Comparison of ENCODE assay signal across 18 cellular contexts in genomic region chr14:28461379-28461778, GRCh38.
DNase-seq lines count a peak whose midpoint lies in the region; ATAC-seq, FAIRE-seq and TF ChIP-seq lines count a peak whose summit lies in the region.
"Had no signal": no experiment of that assay in that cellular context is flagged by ENCODE, and none has a peak within 500 bp of the region (broad histone marks: within the 10 kb centered on the region; RNA-seq: fewer than 3 reads in every experiment).

No MANE protein-coding gene starts in this region.

- H3K9me3 Mint-ChIP-seq in activated CD4-positive, alpha-beta T cell treated with anti-CD3 and anti-CD28 coated beads, Interleukin-2, amount 10 ng/mL, durations not matched to agents 7 days and 5 days = peaks cover 10% of the 10 kb centered on the region
- peaks cover 3 to 52% (median 20%) of the 10 kb centered on the region in 6 donors for H3K9me3 Mint-ChIP-seq in immature natural killer cell

- intact Hi-C loops in HepG2 (cut with micrococcal nuclease; ENCODE audit: unreplicated experiment) = no loop called here
- intact Hi-C loops in right lobe of liver (cut with DNase I) = no loop called here

- H3K36me3 Mint-ChIP-seq in activated CD4-positive, alpha-beta T cell treated with anti-CD3 and anti-CD28 coated beads, Interleukin-2, amount 10 ng/mL, durations not matched to agents 7 days and 5 days (ENCODE audit: low read depth) = no peaks in the 10 kb centered on the region
- H3K36me3 Mint-ChIP-seq in immature natural killer cell = no peaks in the 10 kb centered on the region

- BruUV-seq in HepG2 (replicated peaks; lab: Mats Ljungman, UMichigan) = no TSS peak

- FAIRE-seq in HepG2 (lab: Jason Lieb, UNC) = no peak
- FAIRE-seq: K562 had no signal

- no peak overlapping the region for H3K4me3 ChIP-seq in HepG2 (replicated peaks in 1 of 3; ENCODE audit: insufficient read depth in 1 of 3, low read depth in 2 of 3, low read length in 3 of 3)
- H3K4me3 ChIP-seq in right lobe of liver = no peak overlapping the region
- no peak overlapping the region for H3K4me3 ChIP-seq in choroid plexus epithelial cell (ENCODE audit: low read depth, low read length)
- no peak overlapping the region for H3K4me3 ChIP-seq in foreskin fibroblast (ENCODE audit: low read depth in 1 of 2, low read length in 2 of 2)
- H3K4me3 ChIP-seq: K562 had no signal

- TF ChIP-seq RAD21 in HepG2 (CRISPR knock-in tag; IDR thresholded peaks at IDR 0.05) = no peak

- POLR2A ChIA-PET in HepG2 (lab: Yijun Ruan, JAX) = no interaction called here
- POLR2A ChIA-PET in activated CD4-positive, alpha-beta T cell treated with anti-CD3 and anti-CD28 coated beads, Interleukin-2, amount 10 ng/mL, durations not matched to agents 7 days and 5 days (lab: Charles Lee) = no interaction called here

- no peaks in the 10 kb centered on the region for H3K36me3 ChIP-seq in HepG2 (replicated peaks in 1 of 2; ENCODE audit: control insufficient read depth in 1 of 2, insufficient read depth in 2 of 2, low read length in 2 of 2)
- no peaks in the 10 kb centered on the region for H3K36me3 ChIP-seq in right lobe of liver

- in situ Hi-C loops in HepG2 (cut with HindIII; ENCODE audit: extremely low pct_ligation_motif_present, low pct_unique_long_range_greater_than_20kb) = no loop called here

- CTCF ChIA-PET in HepG2 (lab: Yijun Ruan, JAX; ENCODE audit: low intra/inter-chr PET ratio, low total read pairs) = no interaction called here
- CTCF ChIA-PET in activated CD4-positive, alpha-beta T cell treated with anti-CD3 and anti-CD28 coated beads, Interleukin-2, amount 10 ng/mL, durations not matched to agents 7 days and 5 days (lab: Charles Lee) = no interaction called here

- ATAC-seq in HepG2 (no peak), right lobe of liver (no peak)
- ATAC-seq: HCT116, K562 had no signal

- no peak overlapping the region for H2AFZ ChIP-seq in HepG2 (ENCODE audit: low read length)

- H3K9me3 ChIP-seq in HepG2 (ENCODE audit: low read length) (peaks cover 91% of the 10 kb centered on the region), right lobe of liver (no peaks in the 10 kb centered on the region)
- H3K9me3 ChIP-seq: SK-N-SH had no signal

- TF ChIP-seq CTCF in HepG2 (CRISPR knock-in tag; IDR thresholded peaks at IDR 0.05) (no peak), right lobe of liver (IDR thresholded peaks at IDR 0.05) (no peak), choroid plexus epithelial cell (conservative IDR thresholded peaks at IDR 0.05; ENCODE audit: low read depth, low read length) (no peak), foreskin fibroblast (IDR thresholded peaks at IDR 0.05; ENCODE audit: low read depth, low read length) (no peak)

- TF ChIP-seq POLR2A in HepG2 (IDR thresholded peaks at IDR 0.05; ENCODE audit: insufficient read depth in 1 of 2, low read depth in 2 of 2, low read length in 2 of 2) (no peak), right lobe of liver (IDR thresholded peaks at IDR 0.05) (no peak)

- DNase-seq in HepG2 (ENCODE audit: low spot score) = no peak
- DNase-seq in right lobe of liver = no peak
- peak; percentile 59 for DNase-seq in choroid plexus epithelial cell (ENCODE audit: low read depth)
- DNase-seq in foreskin fibroblast = peak; percentile 6 to 15
- DNase-seq in EL = no peak
- DNase-seq in DMS114 treated with DMSO at 0.1 percent for 48 hours (lab: John Stamatoyannopoulos, UW; ENCODE audit: unreplicated experiment) = no peak
- DNase-seq in activated CD4-positive, alpha-beta T cell treated with anti-CD3 and anti-CD28 coated beads, Interleukin-2, amount 10 ng/mL, durations not matched to agents 7 days and 5 days = no peak
- DNase-seq in immature natural killer cell = no peak
- DNase-seq: 8988T, C1 segment of cervical spinal cord, DMS153, NCI-H1092, NCI-H1694, NCI-H774, Right ventricle myocardium superior, SK-N-SH had no signal

- H3K27ac ChIP-seq in HepG2 (ENCODE audit: extremely low read length, insufficient read depth, low read length) (no peak overlapping the region), right lobe of liver (no peak overlapping the region)

- H3K4me2 ChIP-seq in HepG2 (ENCODE audit: low read depth, low read length) = no peak overlapping the region
- H3K4me2 ChIP-seq: SK-N-SH had no signal

- no peak overlapping the region for H3K4me3 Mint-ChIP-seq in activated CD4-positive, alpha-beta T cell treated with anti-CD3 and anti-CD28 coated beads, Interleukin-2, amount 10 ng/mL, durations not matched to agents 7 days and 5 days
- no peak overlapping the region for H3K4me3 Mint-ChIP-seq in immature natural killer cell

- H3K27me3 Mint-ChIP-seq in activated CD4-positive, alpha-beta T cell treated with anti-CD3 and anti-CD28 coated beads, Interleukin-2, amount 10 ng/mL, durations not matched to agents 7 days and 5 days = no peaks in the 10 kb centered on the region
- H3K27me3 Mint-ChIP-seq in immature natural killer cell (ENCODE audit: low read depth in 3 of 3) = no peaks in the 10 kb centered on the region

- no peaks in the 10 kb centered on the region for H3K4me1 Mint-ChIP-seq in activated CD4-positive, alpha-beta T cell treated with anti-CD3 and anti-CD28 coated beads, Interleukin-2, amount 10 ng/mL, durations not matched to agents 7 days and 5 days
- no peaks in the 10 kb centered on the region for H3K4me1 Mint-ChIP-seq in immature natural killer cell

- no peak overlapping the region for H3K27ac Mint-ChIP-seq in activated CD4-positive, alpha-beta T cell treated with anti-CD3 and anti-CD28 coated beads, Interleukin-2, amount 10 ng/mL, durations not matched to agents 7 days and 5 days
- no peak overlapping the region for H3K27ac Mint-ChIP-seq in immature natural killer cell

- no peak overlapping the region for H3K9ac ChIP-seq in HepG2 (ENCODE audit: insufficient read depth, low read depth, low read length)
- H3K9ac ChIP-seq: SK-N-SH had no signal

- H3K4me1 ChIP-seq in HepG2 (ENCODE audit: insufficient read depth, low read length) = no peaks in the 10 kb centered on the region
- H3K4me1 ChIP-seq in right lobe of liver = no peaks in the 10 kb centered on the region

- H4K20me1 ChIP-seq in HepG2 (ENCODE audit: insufficient read depth, low read length) = no peaks in the 10 kb centered on the region

- no peaks in the 10 kb centered on the region for H3K79me2 ChIP-seq in HepG2 (ENCODE audit: insufficient read depth, low read length)

- TF ChIP-seq EP300 in HepG2 (IDR thresholded peaks at IDR 0.05; ENCODE audit: low read depth in 2 of 2, low read length in 2 of 2) = no peak
- no peak for TF ChIP-seq EP300 in HepG2 (CRISPR knock-in tag; IDR thresholded peaks at IDR 0.05; ENCODE audit: borderline replicate concordance)

- 4% methylated on average over 7 of the region's 7 CpGs for WGBS in HepG2 (ENCODE audit: low lambda C conversion rate)
- 37% methylated on average over 7 of the region's 7 CpGs for WGBS in right lobe of liver (ENCODE audit: insufficient coverage, low coverage, low lambda C conversion rate, missing lambda C conversion rate)

- H3K27me3 ChIP-seq in HepG2 (ENCODE audit: control insufficient read depth in 1 of 2, insufficient read depth in 2 of 2, low read length in 2 of 2) (no peaks in the 10 kb centered on the region), right lobe of liver (no peaks in the 10 kb centered on the region)

TF ChIP-seq in HepG2, 621 proteins besides CTCF, POLR2A, EP300 and RAD21:
- TF ChIP-seq ATF7 (IDR thresholded peaks at IDR 0.05) (peak; percentile 74), ATF7 (CRISPR knock-in tag; IDR thresholded peaks at IDR 0.05) (no peak), ZNF143 (CRISPR knock-in tag; IDR thresholded peaks at IDR 0.05) (no peak), CREB1 (IDR thresholded peaks at IDR 0.05) (peak; percentile 85), CREB1 (CRISPR knock-in tag; IDR thresholded peaks at IDR 0.05) (no peak)

Comparison
In these comparisons a context has a peak if more than half of its experiments do, and no peak if none do; other contexts are left out.
1. DNase-seq: peak in choroid plexus epithelial cell (single experiment) and foreskin fibroblast (2 of 2); none in HepG2 (single experiment), right lobe of liver (0 of 3), EL (single experiment), DMS114 treated with DMSO at 0.1 percent for 48 hours (single experiment), activated CD4-positive, alpha-beta T cell treated with anti-CD3 and anti-CD28 coated beads, Interleukin-2, amount 10 ng/mL, durations not matched to agents 7 days and 5 days (single experiment) and immature natural killer cell (0 of 3).